Comparison of ENCODE assay signal across 1 cellular context in the genomic region with DNA sequence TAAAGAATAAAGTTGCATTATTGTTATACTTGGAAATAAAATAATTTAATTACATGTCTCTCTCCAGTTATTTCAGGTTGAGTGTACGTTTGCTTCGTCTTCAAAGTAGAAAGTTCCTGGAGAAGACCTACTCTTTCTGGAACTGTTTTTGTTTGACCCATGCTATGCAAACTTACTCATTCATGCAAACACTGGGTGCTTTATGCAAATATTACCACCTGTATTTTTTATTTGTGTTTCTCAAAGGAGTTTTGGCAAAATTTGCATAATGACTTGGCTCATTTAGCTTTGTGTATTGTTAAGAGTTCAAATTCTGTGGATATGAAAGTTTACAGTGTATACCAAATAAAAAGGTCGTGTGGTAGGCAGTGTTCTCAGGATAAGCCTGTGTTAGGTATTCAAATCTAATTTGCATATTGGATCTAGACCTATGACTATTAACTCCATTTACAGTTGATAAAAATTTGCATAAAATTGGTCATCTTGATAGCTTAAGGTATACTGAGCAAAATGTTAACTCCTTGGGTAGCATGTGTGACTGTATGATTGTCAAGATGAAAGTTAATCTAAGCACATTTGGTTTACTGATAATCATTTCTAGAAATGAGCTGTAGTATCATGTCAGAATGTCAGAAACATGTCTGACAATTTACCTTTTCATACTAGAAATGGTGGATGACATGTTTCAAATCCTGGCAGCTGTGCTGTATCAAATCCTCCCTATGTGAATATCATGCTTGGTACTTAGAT.
TF ChIP-seq lines count a peak whose summit lies in the region.

No MANE protein-coding gene starts in this region.

TF ChIP-seq in GM12878, 131 proteins besides CTCF, POLR2A, EP300 and RAD21:
- TF ChIP-seq GATAD2B (conservative IDR thresholded peaks at IDR 0.05; ENCODE audit: low read depth) (no peak), POU2F2 (IDR thresholded peaks at IDR 0.05; ENCODE audit: borderline replicate concordance, low read depth, low read length) (peak; percentile 25; the same call in 1 of the 3 replicates), JUNB (IDR thresholded peaks at IDR 0.05) (peak; percentile 86), SMAD1 (IDR thresholded peaks at IDR 0.05; ENCODE audit: low read depth, partially characterized antibody) (no peak), RUNX3 (IDR thresholded peaks at IDR 0.05; ENCODE audit: low read length) (peak; percentile 51), NR2F1 (conservative IDR thresholded peaks at IDR 0.05) (no peak), CBX5 (IDR thresholded peaks at IDR 0.05; ENCODE audit: low read depth) (no peak), KLF5 (IDR thresholded peaks at IDR 0.05; ENCODE audit: partially characterized antibody) (no peak), NRF1 (conservative IDR thresholded peaks at IDR 0.05; ENCODE audit: low read depth, low read length) (no peak), DPF2 (IDR thresholded peaks at IDR 0.05) (no peak), ETV6 (conservative IDR thresholded peaks at IDR 0.05 in 1 of 2, IDR thresholded peaks at IDR 0.05 in 1 of 2; ENCODE audit: borderline replicate concordance in 1 of 2, low read depth in 1 of 2) (peak in 1 of 2 experiments; percentile 41; a peak in 1 of 4 replicates), TCF7 (IDR thresholded peaks at IDR 0.05; ENCODE audit: borderline replicate concordance) (peak; percentile 62; the same call in 1 of the 2 replicates), SMC3 (IDR thresholded peaks at IDR 0.05; ENCODE audit: borderline replicate concordance, low read length) (no peak), RBBP5 (conservative IDR thresholded peaks at IDR 0.05) (no peak), PAX5 (IDR thresholded peaks at IDR 0.05; ENCODE audit: borderline replicate concordance, low read depth, low read length) (no peak), ZNF384 (IDR thresholded peaks at IDR 0.05; ENCODE audit: borderline replicate concordance, low read depth, low read length) (no peak), FOXK2 (IDR thresholded peaks at IDR 0.05) (no peak), SPI1 (IDR thresholded peaks at IDR 0.05; ENCODE audit: borderline replicate concordance, insufficient read depth, low read depth, low read length) (no peak), YY1 (IDR thresholded peaks at IDR 0.05; ENCODE audit: low read depth, low read length) (no peak), NFIC (IDR thresholded peaks at IDR 0.05; ENCODE audit: low read depth, low read length) (peak; percentile 64), STAT3 (IDR thresholded peaks at IDR 0.05; ENCODE audit: low read depth, low read length) (no peak), ESRRA (IDR thresholded peaks at IDR 0.05; ENCODE audit: low read length) (no peak), IKZF2 (IDR thresholded peaks at IDR 0.05) (no peak), NR2C1 (IDR thresholded peaks at IDR 0.05) (no peak), SUZ12 (IDR thresholded peaks at IDR 0.05; ENCODE audit: unreplicated experiment) (no peak)
- TF ChIP-seq, protein P1, sequence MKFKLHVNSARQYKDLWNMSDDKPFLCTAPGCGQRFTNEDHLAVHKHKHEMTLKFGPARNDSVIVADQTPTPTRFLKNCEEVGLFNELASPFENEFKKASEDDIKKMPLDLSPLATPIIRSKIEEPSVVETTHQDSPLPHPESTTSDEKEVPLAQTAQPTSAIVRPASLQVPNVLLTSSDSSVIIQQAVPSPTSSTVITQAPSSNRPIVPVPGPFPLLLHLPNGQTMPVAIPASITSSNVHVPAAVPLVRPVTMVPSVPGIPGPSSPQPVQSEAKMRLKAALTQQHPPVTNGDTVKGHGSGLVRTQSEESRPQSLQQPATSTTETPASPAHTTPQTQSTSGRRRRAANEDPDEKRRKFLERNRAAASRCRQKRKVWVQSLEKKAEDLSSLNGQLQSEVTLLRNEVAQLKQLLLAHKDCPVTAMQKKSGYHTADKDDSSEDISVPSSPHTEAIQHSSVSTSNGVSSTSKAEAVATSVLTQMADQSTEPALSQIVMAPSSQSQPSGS (IDR thresholded peaks at IDR 0.05; ENCODE audit: low read length) = peak; percentile 34; the same call in 1 of the 2 replicates
- TF ChIP-seq, protein P2, sequence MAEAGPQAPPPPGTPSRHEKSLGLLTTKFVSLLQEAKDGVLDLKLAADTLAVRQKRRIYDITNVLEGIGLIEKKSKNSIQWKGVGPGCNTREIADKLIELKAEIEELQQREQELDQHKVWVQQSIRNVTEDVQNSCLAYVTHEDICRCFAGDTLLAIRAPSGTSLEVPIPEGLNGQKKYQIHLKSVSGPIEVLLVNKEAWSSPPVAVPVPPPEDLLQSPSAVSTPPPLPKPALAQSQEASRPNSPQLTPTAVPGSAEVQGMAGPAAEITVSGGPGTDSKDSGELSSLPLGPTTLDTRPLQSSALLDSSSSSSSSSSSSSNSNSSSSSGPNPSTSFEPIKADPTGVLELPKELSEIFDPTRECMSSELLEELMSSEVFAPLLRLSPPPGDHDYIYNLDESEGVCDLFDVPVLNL (IDR thresholded peaks at IDR 0.05; ENCODE audit: low read depth, low read length) = no peak
- TF ChIP-seq, protein P3, sequence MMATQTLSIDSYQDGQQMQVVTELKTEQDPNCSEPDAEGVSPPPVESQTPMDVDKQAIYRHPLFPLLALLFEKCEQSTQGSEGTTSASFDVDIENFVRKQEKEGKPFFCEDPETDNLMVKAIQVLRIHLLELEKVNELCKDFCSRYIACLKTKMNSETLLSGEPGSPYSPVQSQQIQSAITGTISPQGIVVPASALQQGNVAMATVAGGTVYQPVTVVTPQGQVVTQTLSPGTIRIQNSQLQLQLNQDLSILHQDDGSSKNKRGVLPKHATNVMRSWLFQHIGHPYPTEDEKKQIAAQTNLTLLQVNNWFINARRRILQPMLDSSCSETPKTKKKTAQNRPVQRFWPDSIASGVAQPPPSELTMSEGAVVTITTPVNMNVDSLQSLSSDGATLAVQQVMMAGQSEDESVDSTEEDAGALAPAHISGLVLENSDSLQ (IDR thresholded peaks at IDR 0.05) = no peak
